In the genomic region with DNA sequence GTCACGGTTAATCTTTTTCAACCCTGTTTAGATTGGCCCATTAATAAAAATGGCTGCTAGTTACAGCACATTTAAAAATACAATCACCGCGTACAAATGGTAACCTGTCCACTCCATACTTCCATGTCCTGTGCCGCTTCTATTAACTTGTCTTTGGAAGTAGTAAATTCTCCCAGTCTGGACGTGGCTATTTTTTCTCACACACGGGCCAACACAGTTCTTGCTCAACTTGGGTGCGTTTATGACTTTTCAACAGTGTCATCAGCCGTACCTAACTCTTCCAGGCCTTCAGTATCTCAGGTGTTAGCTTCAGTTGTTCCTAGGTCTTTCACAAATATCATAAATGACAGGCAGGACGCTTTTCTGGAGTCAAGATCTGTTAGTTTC, we compare ENCODE assay signal across 8 cellular contexts. TPM values are rescaled to one million over a fixed set of nuclear protein-coding genes. Genes with fewer than 3 reads are reported as not detected.
A peak's percentile ranks its signal among the peaks of the same experiment; 100 is the strongest.
DNase-seq lines count a peak whose midpoint lies in the region; ATAC-seq, FAIRE-seq and TF ChIP-seq lines count a peak whose summit lies in the region.

No MANE protein-coding gene starts in this region.

- CTCF ChIA-PET in SK-N-SH (lab: Yijun Ruan, JAX) (interaction anchor here (0.7 to 4.4 kb wide), 36 partner anchors 8 to 949 kb away, joined by 3 to 59 read pairs (median 4); partner anchors contain the start of gene MAP3K9), T-cell (lab: Charles Lee) (interaction anchor here (0.9 to 4.5 kb wide), 22 partner anchors 8 to 104 kb away, joined by 3 to 129 read pairs (median 12); partner anchors contain the start of gene MAP3K9 (in 1 of the 2))

- H3K36me3 Mint-ChIP-seq in T-cell: no peaks in the 10 kb centered on the region

- no peaks in the 10 kb centered on the region for H3K36me3 ChIP-seq in SK-N-SH (replicated peaks in 1 of 2; ENCODE audit: control insufficient read depth in 1 of 2, insufficient read depth in 2 of 2, low read length in 1 of 2)

- peak overlapping the region; percentile 24 to 80; a peak in 3 of 4 replicates for H3K27ac ChIP-seq in SK-N-SH (ENCODE audit: low read depth in 2 of 2, low read length in 1 of 2)

- H3K4me3 Mint-ChIP-seq in T-cell: peak overlapping the region; percentile 86 to 94 (median 88)

- H3K27me3 Mint-ChIP-seq in T-cell: no peaks in the 10 kb centered on the region

- H3K4me1 ChIP-seq in SK-N-SH (ENCODE audit: control insufficient read depth in 1 of 2, insufficient read depth in 2 of 2, low read depth in 1 of 2, low read length in 1 of 2): peaks cover 8 to 22% of the 10 kb centered on the region in 2 experiments

- H3K4me2 ChIP-seq in SK-N-SH: peak overlapping the region; percentile 88

- peak overlapping the region; percentile 95 to 99 for H3K27ac Mint-ChIP-seq in T-cell

- POLR2A ChIA-PET in SK-N-SH (lab: Yijun Ruan, JAX): interaction anchor here (0.6 kb wide), 1 partner anchor 66 kb away, joined by 3 read pairs; no protein-coding TSS in a partner anchor
- POLR2A ChIA-PET in T-cell (lab: Charles Lee): interaction anchor here (0.5 to 1.2 kb wide), 3 partner anchors 19 to 92 kb away, joined by 4 to 5 read pairs (median 5); no protein-coding TSS in a partner anchor

- H3K27me3 ChIP-seq in SK-N-SH (ENCODE audit: insufficient read depth): no peaks in the 10 kb centered on the region

- no peak for TF ChIP-seq EP300 in SK-N-SH (IDR thresholded peaks at IDR 0.05; ENCODE audit: borderline replicate concordance in 1 of 2, low read depth in 1 of 2, low read length in 1 of 2)

- no peak for ATAC-seq in SK-N-SH treated with all-trans-retinoic acid at 6 μM for 48 hours
- ATAC-seq in T-cell (replicated peaks in 1 of 4): peak in 3 of 4 experiments; percentile 0 to 1 (median 1)
- ATAC-seq in HG03039 (IDR thresholded peaks at IDR 0.05; ENCODE audit: unreplicated experiment): no peak
- ATAC-seq in GM18517 (IDR thresholded peaks at IDR 0.05; ENCODE audit: unreplicated experiment): no peak

- peaks cover 31% of the 10 kb centered on the region for H4K20me1 ChIP-seq in SK-N-SH (ENCODE audit: insufficient read depth)

- peaks cover 2% of the 10 kb centered on the region for H3F3A ChIP-seq in SK-N-SH (replicated peaks; ENCODE audit: insufficient read depth)

- TF ChIP-seq CTCF in SK-N-SH (IDR thresholded peaks at IDR 0.05) (no peak), foreskin fibroblast (IDR thresholded peaks at IDR 0.05; ENCODE audit: low read depth, low read length) (no peak), retinal pigment epithelial cell (conservative IDR thresholded peaks at IDR 0.05; ENCODE audit: low read depth, low read length) (no peak)

- no peaks in the 10 kb centered on the region for H3K9me3 ChIP-seq in SK-N-SH

- H3K9me2 ChIP-seq in SK-N-SH: no peaks in the 10 kb centered on the region

- no peaks in the 10 kb centered on the region for H3K9me3 Mint-ChIP-seq in T-cell

- H3K4me1 Mint-ChIP-seq in T-cell: peaks cover 46 to 65% (median 61%) of the 10 kb centered on the region in 3 donors

- H3K4me3 ChIP-seq in SK-N-SH (ENCODE audit: low read depth in 2 of 2, low read length in 1 of 2) (peak overlapping the region; percentile 80 to 96), foreskin fibroblast (ENCODE audit: low read depth in 1 of 2, low read length in 2 of 2) (peak overlapping the region; percentile 77 to 87), retinal pigment epithelial cell (ENCODE audit: low read length) (peak overlapping the region; percentile 82)

- H2AFZ ChIP-seq in SK-N-SH (ENCODE audit: low read depth): peak overlapping the region; percentile 95

- peaks cover 47% of the 10 kb centered on the region for H3K79me2 ChIP-seq in SK-N-SH (ENCODE audit: insufficient read depth)

- no peak for FAIRE-seq in frontal cortex (lab: Jason Lieb, UNC)

- no peak for DNase-seq in SK-N-SH
- no peak for DNase-seq in T-cell
- peak in 1 of 2 donors; percentile 36 for DNase-seq in foreskin fibroblast
- no peak for DNase-seq in retinal pigment epithelial cell (ENCODE audit: low read depth)
- no peak for DNase-seq in frontal cortex (ENCODE audit: low spot score in 2 of 2)

- no peak for TF ChIP-seq RAD21 in SK-N-SH (IDR thresholded peaks at IDR 0.05; ENCODE audit: low read length)

- H3K9ac ChIP-seq in SK-N-SH: peak overlapping the region; percentile 91

- 52% methylated on average over 9 of the region's 9 CpGs for WGBS in SK-N-SH (ENCODE audit: low lambda C conversion rate)

TF ChIP-seq in SK-N-SH, 30 proteins besides CTCF, POLR2A, EP300 and RAD21 (continues in another document):
- TF ChIP-seq MEF2A (IDR thresholded peaks at IDR 0.05; ENCODE audit: borderline replicate concordance, low read depth) (no peak), YY1 (IDR thresholded peaks at IDR 0.05; ENCODE audit: low read depth) (no peak), NFIC (IDR thresholded peaks at IDR 0.05; ENCODE audit: borderline replicate concordance) (no peak), POLR2AphosphoS5 (IDR thresholded peaks at IDR 0.05; ENCODE audit: low read depth, low read length) (no peak), NRF1 (IDR thresholded peaks at IDR 0.05; ENCODE audit: low read depth, low read length) (no peak), SIN3A (IDR thresholded peaks at IDR 0.05; ENCODE audit: borderline replicate concordance, low read depth, low read length) (no peak), FOXJ3 (CRISPR knock-in tag; IDR thresholded peaks at IDR 0.05) (no peak), FOSL2 (IDR thresholded peaks at IDR 0.05; ENCODE audit: borderline replicate concordance, low read depth) (no peak)
- TF ChIP-seq, protein P1, sequence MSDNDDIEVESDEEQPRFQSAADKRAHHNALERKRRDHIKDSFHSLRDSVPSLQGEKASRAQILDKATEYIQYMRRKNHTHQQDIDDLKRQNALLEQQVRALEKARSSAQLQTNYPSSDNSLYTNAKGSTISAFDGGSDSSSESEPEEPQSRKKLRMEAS (IDR thresholded peaks at IDR 0.05; ENCODE audit: low read depth): no peak
- TF ChIP-seq, protein P2, sequence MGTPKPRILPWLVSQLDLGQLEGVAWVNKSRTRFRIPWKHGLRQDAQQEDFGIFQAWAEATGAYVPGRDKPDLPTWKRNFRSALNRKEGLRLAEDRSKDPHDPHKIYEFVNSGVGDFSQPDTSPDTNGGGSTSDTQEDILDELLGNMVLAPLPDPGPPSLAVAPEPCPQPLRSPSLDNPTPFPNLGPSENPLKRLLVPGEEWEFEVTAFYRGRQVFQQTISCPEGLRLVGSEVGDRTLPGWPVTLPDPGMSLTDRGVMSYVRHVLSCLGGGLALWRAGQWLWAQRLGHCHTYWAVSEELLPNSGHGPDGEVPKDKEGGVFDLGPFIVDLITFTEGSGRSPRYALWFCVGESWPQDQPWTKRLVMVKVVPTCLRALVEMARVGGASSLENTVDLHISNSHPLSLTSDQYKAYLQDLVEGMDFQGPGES (IDR thresholded peaks at IDR 0.05; ENCODE audit: low read depth, low read length): no peak

TF ChIP-seq in SK-N-SH treated with all-trans-retinoic acid at 6 μM for 48 hours, 23 proteins besides CTCF, POLR2A, EP300 and RAD21 (continues in another document):
- TF ChIP-seq ZNF70 (CRISPR knock-in tag; IDR thresholded peaks at IDR 0.05) (no peak), ZFP3 (CRISPR knock-in tag; IDR thresholded peaks at IDR 0.05) (no peak), GLIS3 (CRISPR knock-in tag; IDR thresholded peaks at IDR 0.05) (no peak), ARNTL (CRISPR knock-in tag; IDR thresholded peaks at IDR 0.05; ENCODE audit: borderline replicate concordance, low read depth) (no peak), ZNF8 (CRISPR knock-in tag; IDR thresholded peaks at IDR 0.05) (no peak), ESRRG (CRISPR knock-in tag; IDR thresholded peaks at IDR 0.05) (no peak), BACH2 (CRISPR knock-in tag; IDR thresholded peaks at IDR 0.05; ENCODE audit: borderline replicate concordance) (no peak), CREB5 (CRISPR knock-in tag; IDR thresholded peaks at IDR 0.05; ENCODE audit: low read depth) (no peak), ISL1 (CRISPR knock-in tag; IDR thresholded peaks at IDR 0.05) (no peak), RARB (CRISPR knock-in tag; IDR thresholded peaks at IDR 0.05) (no peak)
- TF ChIP-seq, protein P3, sequence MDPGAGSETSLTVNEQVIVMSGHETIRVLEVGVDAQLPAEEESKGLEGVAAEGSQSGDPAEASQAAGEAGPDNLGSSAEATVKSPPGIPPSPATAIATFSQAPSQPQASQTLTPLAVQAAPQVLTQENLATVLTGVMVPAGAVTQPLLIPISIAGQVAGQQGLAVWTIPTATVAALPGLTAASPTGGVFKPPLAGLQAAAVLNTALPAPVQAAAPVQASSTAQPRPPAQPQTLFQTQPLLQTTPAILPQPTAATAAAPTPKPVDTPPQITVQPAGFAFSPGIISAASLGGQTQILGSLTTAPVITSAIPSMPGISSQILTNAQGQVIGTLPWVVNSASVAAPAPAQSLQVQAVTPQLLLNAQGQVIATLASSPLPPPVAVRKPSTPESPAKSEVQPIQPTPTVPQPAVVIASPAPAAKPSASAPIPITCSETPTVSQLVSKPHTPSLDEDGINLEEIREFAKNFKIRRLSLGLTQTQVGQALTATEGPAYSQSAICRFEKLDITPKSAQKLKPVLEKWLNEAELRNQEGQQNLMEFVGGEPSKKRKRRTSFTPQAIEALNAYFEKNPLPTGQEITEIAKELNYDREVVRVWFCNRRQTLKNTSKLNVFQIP (CRISPR knock-in tag; IDR thresholded peaks at IDR 0.05; ENCODE audit: borderline replicate concordance, low read depth): no peak

RNA-seq across cellular contexts. Expression of gene PCNX1, which starts 0.5 kb away (rescaled TPM):
- 9.4 and 13.6 TPM in 2 replicates for polyA plus RNA-seq in SK-N-SH (2012; rRNA removed)
- 9.1 and 10.1 TPM in 2 replicates for polyA plus RNA-seq in SK-N-SH (2012; cell fraction: cytosol; rRNA removed)
- 21.1 and 30.6 TPM in 2 replicates for polyA plus RNA-seq in SK-N-SH (2012; cell fraction: nucleus; rRNA removed)
- total RNA-seq in T-cell (100 to 1,000 TPM in 2 of 5 donors, 10 to 100 TPM in 3; 80.8 to 140 (median 86.3) TPM), frontal cortex (155 TPM)

Comparison
In these comparisons a context has a peak if more than half of its experiments do, and no peak if none do; other contexts are left out.
1. ATAC-seq: peak in T-cell (3 of 4); none in SK-N-SH treated with all-trans-retinoic acid at 6 μM for 48 hours (single experiment), HG03039 (single experiment) and GM18517 (single experiment).
2. Peak in every context shown above with its lines, with median percentiles within 50 percentile points of each other: H3K4me3 ChIP-seq.